In the genomic region with DNA sequence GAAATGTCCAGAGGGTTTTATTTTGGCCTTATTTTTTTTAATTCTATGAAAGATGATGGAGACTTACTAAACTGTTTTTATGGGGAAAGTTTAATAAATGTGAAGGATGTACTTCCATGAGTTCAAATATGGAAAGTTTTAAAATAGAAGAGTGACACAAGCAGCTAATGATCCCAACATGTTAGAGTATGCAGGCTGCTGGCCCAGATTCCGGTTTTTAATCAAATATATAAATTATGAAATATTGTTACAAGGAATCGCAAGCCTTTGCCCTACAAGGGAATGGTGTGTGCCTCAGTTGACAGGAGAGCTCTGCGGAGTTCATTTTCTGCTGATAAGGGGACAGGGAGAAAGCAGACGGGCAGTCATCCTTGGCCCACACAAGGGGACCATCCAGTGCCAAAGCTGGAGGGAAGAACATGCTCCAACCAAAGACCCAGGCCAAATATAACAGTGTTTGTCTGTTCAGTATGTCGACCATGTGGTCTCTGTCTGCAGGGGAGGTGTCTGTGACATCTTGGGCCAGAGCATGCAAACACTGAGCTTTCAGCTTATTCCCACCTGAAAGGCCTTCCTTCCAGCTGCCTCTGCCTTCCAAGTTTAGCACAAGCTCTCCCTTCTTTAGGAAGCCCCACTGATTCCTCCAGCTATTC, we compare ENCODE assay signal across 19 cellular contexts.
"Had no signal": no experiment of that assay in that cellular context is flagged by ENCODE, and none has a peak within 500 bp of the region (broad histone marks: within the 10 kb centered on the region; RNA-seq: fewer than 3 reads in every experiment).

No MANE protein-coding gene starts in this region.

- H3K27me3 Mint-ChIP-seq: activated CD4-positive, alpha-beta memory T cell treated with anti-CD3 and anti-CD28 coated beads for 36 hours; activated CD4-positive, alpha-beta T cell treated with anti-CD3 and anti-CD28 coated beads for 36 hours; activated CD8-positive, alpha-beta memory T cell treated with anti-CD3 and anti-CD28 coated beads, Interleukin-2, amount 10 ng/mL, durations not matched to agents 7 days and 5 days; activated naive CD4-positive, alpha-beta T cell treated with anti-CD3 and anti-CD28 coated beads, Interleukin-2, amount 10 ng/mL, durations not matched to agents 7 days and 5 days; activated T-cell treated with anti-CD3 and anti-CD28 coated beads, Interleukin-2, amount 50 U/mL, for 24 hours; T-helper 17 cell had no signal

- H3K36me3 Mint-ChIP-seq: activated CD4-positive, alpha-beta memory T cell treated with anti-CD3 and anti-CD28 coated beads for 36 hours; activated CD8-positive, alpha-beta memory T cell treated with anti-CD3 and anti-CD28 coated beads, Interleukin-2, amount 10 ng/mL, durations not matched to agents 7 days and 5 days; activated naive CD4-positive, alpha-beta T cell treated with anti-CD3 and anti-CD28 coated beads, Interleukin-2, amount 10 ng/mL, durations not matched to agents 7 days and 5 days had no signal

- H3K27ac ChIP-seq: foreskin keratinocyte, SJCRH30, suprapubic skin had no signal

- H3K4me1 ChIP-seq: foreskin keratinocyte had no signal

- H3K27me3 ChIP-seq: foreskin keratinocyte, SJCRH30, suprapubic skin had no signal

- FAIRE-seq: urothelium cell line had no signal

- ATAC-seq: activated CD4-positive, alpha-beta T cell treated with anti-CD3 and anti-CD28 coated beads for 36 hours; activated CD8-positive, alpha-beta memory T cell treated with anti-CD3 and anti-CD28 coated beads, Interleukin-2, amount 10 ng/mL, durations not matched to agents 7 days and 5 days; foreskin keratinocyte; T-helper 17 cell had no signal

- H3K36me3 ChIP-seq: suprapubic skin had no signal

- H3K27ac Mint-ChIP-seq: activated CD4-positive, alpha-beta memory T cell treated with anti-CD3 and anti-CD28 coated beads for 36 hours; activated CD4-positive, alpha-beta T cell treated with anti-CD3 and anti-CD28 coated beads for 36 hours; activated CD8-positive, alpha-beta memory T cell treated with anti-CD3 and anti-CD28 coated beads, Interleukin-2, amount 10 ng/mL, durations not matched to agents 7 days and 5 days; activated naive CD4-positive, alpha-beta T cell treated with anti-CD3 and anti-CD28 coated beads, Interleukin-2, amount 10 ng/mL, durations not matched to agents 7 days and 5 days; activated T-cell treated with anti-CD3 and anti-CD28 coated beads, Interleukin-2, amount 50 U/mL, for 24 hours; T-helper 17 cell had no signal

- H3K9me3 ChIP-seq: SJCRH30, suprapubic skin had no signal

- H3K9me3 Mint-ChIP-seq: activated CD4-positive, alpha-beta memory T cell treated with anti-CD3 and anti-CD28 coated beads for 36 hours; activated naive CD4-positive, alpha-beta T cell treated with anti-CD3 and anti-CD28 coated beads, Interleukin-2, amount 10 ng/mL, durations not matched to agents 7 days and 5 days; activated T-cell treated with anti-CD3 and anti-CD28 coated beads, Interleukin-2, amount 50 U/mL, for 24 hours had no signal

- H3K4me3 Mint-ChIP-seq: activated CD4-positive, alpha-beta memory T cell treated with anti-CD3 and anti-CD28 coated beads for 36 hours; activated CD4-positive, alpha-beta T cell treated with anti-CD3 and anti-CD28 coated beads for 36 hours; activated CD8-positive, alpha-beta memory T cell treated with anti-CD3 and anti-CD28 coated beads, Interleukin-2, amount 10 ng/mL, durations not matched to agents 7 days and 5 days; activated naive CD4-positive, alpha-beta T cell treated with anti-CD3 and anti-CD28 coated beads, Interleukin-2, amount 10 ng/mL, durations not matched to agents 7 days and 5 days; activated T-cell treated with anti-CD3 and anti-CD28 coated beads, Interleukin-2, amount 50 U/mL, for 24 hours; neural crest cell; T-helper 17 cell had no signal

- H3K4me3 ChIP-seq: SJCRH30, suprapubic skin had no signal

- DNase-seq: activated CD4-positive, alpha-beta memory T cell treated with anti-CD3 and anti-CD28 coated beads for 36 hours; activated CD4-positive, alpha-beta T cell treated with anti-CD3 and anti-CD28 coated beads for 36 hours; activated naive CD4-positive, alpha-beta T cell treated with anti-CD3 and anti-CD28 coated beads, Interleukin-2, amount 10 ng/mL, durations not matched to agents 7 days and 5 days; activated T-cell treated with anti-CD3 and anti-CD28 coated beads, Interleukin-2, amount 50 U/mL, for 24 hours; central memory CD4-positive, alpha-beta T cell; cortex of kidney; effector CD4-positive, alpha-beta T cell; foreskin keratinocyte; head of caudate nucleus; SJCRH30; stimulated activated CD4-positive, alpha-beta T cell treated with anti-CD3 and anti-CD28 coated beads, Interleukin-15, amount 100 ng/mL, for 24 hours; stimulated activated CD4-positive, alpha-beta T cell treated with anti-CD3 and anti-CD28 coated beads, Interleukin-4, amount 100 ng/mL, for 4 hours; stimulated activated CD8-positive, alpha-beta memory T cell treated with anti-CD3 and anti-CD28 coated beads, Interleukin-4, amount 100 ng/mL, for 48 hours; stimulated activated naive CD4-positive, alpha-beta T cell treated with Interleukin-2 at 50 U/mL for 16 hours; T-helper 17 cell had no signal
